37 cellular contexts compared by ENCODE assay signal in the genomic region with DNA sequence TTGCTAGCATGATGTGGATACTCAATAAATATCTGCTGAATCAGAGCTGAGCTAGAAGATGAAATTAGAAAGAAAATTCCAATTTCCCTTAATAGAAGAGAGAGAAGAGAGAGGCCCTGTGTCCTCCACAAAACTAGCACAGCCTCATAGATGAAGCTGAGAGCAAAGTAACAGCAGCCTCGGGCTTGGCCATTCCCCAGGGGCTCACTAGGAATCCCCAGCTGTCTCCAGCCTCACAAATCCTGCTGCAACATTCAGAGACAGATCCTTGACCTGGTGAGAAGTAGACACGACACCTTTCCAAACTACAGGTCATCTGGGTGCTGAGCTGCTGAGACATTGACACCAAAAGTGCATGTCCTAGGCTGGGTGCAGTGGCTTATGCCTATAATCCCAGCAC. TPM values are rescaled to one million over a fixed set of nuclear protein-coding genes. Genes with fewer than 3 reads are reported as not detected.
"Had no signal": no experiment of that assay in that cellular context is flagged by ENCODE, and none has a peak within 500 bp of the region (broad histone marks: within the 10 kb centered on the region; RNA-seq: fewer than 3 reads in every experiment).

No MANE protein-coding gene starts in this region.

- H3K27me3 Mint-ChIP-seq: brain had no signal

- H3K27me3 ChIP-seq: adrenal gland, ascending aorta, cardiac muscle cell had no signal

- H3K27ac Mint-ChIP-seq: activated B cell treated with CpG ODN at 0.5 μM for 24 hours; activated CD4-positive, alpha-beta memory T cell treated with anti-CD3 and anti-CD28 coated beads for 36 hours; activated CD4-positive, alpha-beta T cell treated with anti-CD3 and anti-CD28 coated beads, Interleukin-2, amount 10 ng/mL, durations not matched to agents 24 days and 14 days; activated CD8-positive, alpha-beta T cell treated with anti-CD3 and anti-CD28 coated beads for 36 hours; activated naive CD4-positive, alpha-beta T cell treated with anti-CD3 and anti-CD28 coated beads for 36 hours; activated naive CD4-positive, alpha-beta T cell treated with anti-CD3 and anti-CD28 coated beads, Interleukin-2, amount 50 U/mL, for 72 hours; activated naive CD8-positive, alpha-beta T cell treated with anti-CD3 and anti-CD28 coated beads for 36 hours; activated T-cell treated with anti-CD3 and anti-CD28 coated beads, Interleukin-2, amount 50 U/mL, for 72 hours; activated T-helper 1 cell treated with anti-CD3 and anti-CD28 coated beads, Interleukin-12 subunit alpha, Interleukin-12 subunit beta, Interleukin-2, Interleukin-4 antibody, amounts not matched to agents 30 ng/mL and 10 ng/mL and 1 ng/mL, durations not matched to agents 14 hours and 24 hours and 36 hours; activated T-helper 17 cell treated with anti-CD3 and anti-CD28 coated beads, Interleukin-2, amount 50 U/mL, for 72 hours; brain; T-helper 1 cell treated with Interleukin-12 subunit alpha and Interleukin-12 subunit beta and Interleukin-4 antibody, amounts not matched to agents 30 μg/mL and 1 μg/mL, for 36 hours; T-helper 2 cell treated with Interferon-gamma antibody and Interleukin-4, amounts not matched to agents 5 μg/mL and 100 μg/mL, for 36 hours had no signal

- H3K4me3 Mint-ChIP-seq: activated B cell treated with CpG ODN at 0.5 μM for 24 hours; activated CD4-positive, alpha-beta memory T cell treated with anti-CD3 and anti-CD28 coated beads for 36 hours; activated CD4-positive, alpha-beta T cell treated with anti-CD3 and anti-CD28 coated beads, Interleukin-2, amount 10 ng/mL, durations not matched to agents 24 days and 14 days; activated CD8-positive, alpha-beta T cell treated with anti-CD3 and anti-CD28 coated beads for 36 hours; activated naive CD4-positive, alpha-beta T cell treated with anti-CD3 and anti-CD28 coated beads for 36 hours; activated naive CD8-positive, alpha-beta T cell treated with anti-CD3 and anti-CD28 coated beads for 36 hours; activated T-cell treated with anti-CD3 and anti-CD28 coated beads, Interleukin-2, amount 50 U/mL, for 4 hours; activated T-cell treated with anti-CD3 and anti-CD28 coated beads, Interleukin-2, amount 50 U/mL, for 72 hours; activated T-helper 1 cell treated with anti-CD3 and anti-CD28 coated beads, Interleukin-12 subunit alpha, Interleukin-12 subunit beta, Interleukin-2, Interleukin-4 antibody, amounts not matched to agents 30 ng/mL and 10 ng/mL and 1 ng/mL, durations not matched to agents 14 hours and 24 hours and 36 hours; activated T-helper 17 cell treated with anti-CD3 and anti-CD28 coated beads, Interleukin-2, amount 50 U/mL, for 72 hours; brain; central memory CD8-positive, alpha-beta T cell; T-helper 1 cell treated with Interleukin-12 subunit alpha and Interleukin-12 subunit beta and Interleukin-4 antibody, amounts not matched to agents 30 μg/mL and 1 μg/mL, for 36 hours; T-helper 2 cell treated with Interferon-gamma antibody and Interleukin-4, amounts not matched to agents 5 μg/mL and 100 μg/mL, for 36 hours had no signal

- ATAC-seq: activated CD8-positive, alpha-beta T cell treated with anti-CD3 and anti-CD28 coated beads for 36 hours; activated naive CD4-positive, alpha-beta T cell treated with anti-CD3 and anti-CD28 coated beads, Interleukin-2, amount 50 U/mL, for 72 hours; activated T-cell treated with anti-CD3 and anti-CD28 coated beads, Interleukin-2, amount 50 U/mL, for 4 hours; activated T-cell treated with anti-CD3 and anti-CD28 coated beads, Interleukin-2, amount 50 U/mL, for 72 hours; activated T-helper 17 cell treated with anti-CD3 and anti-CD28 coated beads, Interleukin-2, amount 50 U/mL, for 72 hours had no signal

- H3K36me3 Mint-ChIP-seq: activated CD4-positive, alpha-beta memory T cell treated with anti-CD3 and anti-CD28 coated beads for 36 hours; activated naive CD4-positive, alpha-beta T cell treated with anti-CD3 and anti-CD28 coated beads, Interleukin-2, amount 50 U/mL, for 72 hours; activated naive CD8-positive, alpha-beta T cell treated with anti-CD3 and anti-CD28 coated beads for 36 hours; brain had no signal

- H3K9me3 ChIP-seq: adrenal gland, ascending aorta had no signal

- DNase-seq: activated B cell treated with CpG ODN at 0.5 μM for 24 hours; activated CD4-positive, alpha-beta memory T cell treated with anti-CD3 and anti-CD28 coated beads for 36 hours; activated CD4-positive, alpha-beta T cell treated with anti-CD3 and anti-CD28 coated beads for 4 hours; activated CD4-positive, alpha-beta T cell treated with anti-CD3 and anti-CD28 coated beads, Interleukin-2, amount 10 ng/mL, durations not matched to agents 24 days and 14 days; activated CD4-positive, alpha-beta T cell treated with anti-CD3 and anti-CD28 coated beads, Interleukin-2, amount 50 U/mL, for 1 hour; activated CD4-positive, alpha-beta T cell treated with anti-CD3 and anti-CD28 coated beads, Interleukin-2, amount 50 U/mL, for 4 hours; activated CD4-positive, CD25-positive, alpha-beta regulatory T cell treated with anti-CD3 and anti-CD28 coated beads, Interleukin-2, amount 50 U/mL, for 72 hours; activated CD8-positive, alpha-beta memory T cell treated with anti-CD3 and anti-CD28 coated beads, Interleukin-2, amount 50 U/mL, for 4 hours; activated CD8-positive, alpha-beta T cell treated with anti-CD3 and anti-CD28 coated beads for 36 hours; activated effector memory CD4-positive, alpha-beta T cell treated with anti-CD3 and anti-CD28 coated beads, Interleukin-2, amount 50 U/mL, for 16 hours; activated gamma-delta T cell treated with Interleukin-2 at 50 U/mL for 16 hours; activated naive CD4-positive, alpha-beta T cell; activated naive CD4-positive, alpha-beta T cell treated with anti-CD3 and anti-CD28 coated beads for 36 hours; activated naive CD4-positive, alpha-beta T cell treated with anti-CD3 and anti-CD28 coated beads, Interleukin-2, amount 50 U/mL, for 16 hours; activated naive CD8-positive, alpha-beta T cell treated with anti-CD3 and anti-CD28 coated beads for 36 hours; activated T-cell treated with anti-CD3 and anti-CD28 coated beads for 4 hours; activated T-cell treated with anti-CD3 and anti-CD28 coated beads, Interleukin-2, amount 50 U/mL, for 1 hour; activated T-cell treated with anti-CD3 and anti-CD28 coated beads, Interleukin-2, amount 50 U/mL, for 4 hours; activated T-cell treated with anti-CD3 and anti-CD28 coated beads, Interleukin-2, amount 50 U/mL, for 72 hours; adrenal gland; amniotic stem cell; caudate nucleus; cerebellar nuclear complex; T-helper 1 cell; T-helper 2 cell; T-helper 9 cell had no signal

- H3K4me3 ChIP-seq: adrenal gland, ascending aorta, cardiac muscle cell had no signal

- H3K4me1 Mint-ChIP-seq: activated B cell treated with CpG ODN at 0.5 μM for 24 hours; activated CD4-positive, alpha-beta T cell treated with anti-CD3 and anti-CD28 coated beads, Interleukin-2, amount 10 ng/mL, durations not matched to agents 24 days and 14 days; activated T-helper 17 cell treated with anti-CD3 and anti-CD28 coated beads, Interleukin-2, amount 50 U/mL, for 72 hours; brain; central memory CD8-positive, alpha-beta T cell had no signal

- H3K36me3 ChIP-seq: adrenal gland, ascending aorta, cardiac muscle cell had no signal

- H3K9me3 Mint-ChIP-seq: activated B cell treated with CpG ODN at 0.5 μM for 24 hours; activated CD4-positive, alpha-beta memory T cell treated with anti-CD3 and anti-CD28 coated beads for 36 hours; activated CD4-positive, alpha-beta T cell treated with anti-CD3 and anti-CD28 coated beads, Interleukin-2, amount 10 ng/mL, durations not matched to agents 24 days and 14 days; activated CD8-positive, alpha-beta T cell treated with anti-CD3 and anti-CD28 coated beads for 36 hours; activated naive CD4-positive, alpha-beta T cell treated with anti-CD3 and anti-CD28 coated beads for 36 hours; activated naive CD4-positive, alpha-beta T cell treated with anti-CD3 and anti-CD28 coated beads, Interleukin-2, amount 50 U/mL, for 72 hours; activated naive CD8-positive, alpha-beta T cell treated with anti-CD3 and anti-CD28 coated beads for 36 hours; activated T-cell treated with anti-CD3 and anti-CD28 coated beads, Interleukin-2, amount 50 U/mL, for 4 hours; activated T-cell treated with anti-CD3 and anti-CD28 coated beads, Interleukin-2, amount 50 U/mL, for 72 hours; activated T-helper 1 cell treated with anti-CD3 and anti-CD28 coated beads, Interleukin-12 subunit alpha, Interleukin-12 subunit beta, Interleukin-2, Interleukin-4 antibody, amounts not matched to agents 30 ng/mL and 10 ng/mL and 1 ng/mL, durations not matched to agents 14 hours and 24 hours and 36 hours; activated T-helper 17 cell treated with anti-CD3 and anti-CD28 coated beads, Interleukin-2, amount 50 U/mL, for 72 hours; brain; central memory CD8-positive, alpha-beta T cell; T-helper 1 cell treated with Interleukin-12 subunit alpha and Interleukin-12 subunit beta and Interleukin-4 antibody, amounts not matched to agents 30 μg/mL and 1 μg/mL, for 36 hours; T-helper 2 cell treated with Interferon-gamma antibody and Interleukin-4, amounts not matched to agents 5 μg/mL and 100 μg/mL, for 36 hours had no signal

- H3K27ac ChIP-seq: adrenal gland, ascending aorta, cardiac muscle cell, VCaP had no signal

- H3K4me1 ChIP-seq: ascending aorta had no signal

RNA-seq across cellular contexts. Expression of a gene that starts 26.1 kb away (rescaled TPM):
- total RNA-seq: activated B cell treated with CpG ODN at 0.5 μM for 24 hours; activated CD4-positive, alpha-beta memory T cell treated with anti-CD3 and anti-CD28 coated beads for 36 hours; activated CD4-positive, alpha-beta T cell treated with anti-CD3 and anti-CD28 coated beads, Interleukin-2, amount 10 ng/mL, durations not matched to agents 24 days and 14 days; activated CD8-positive, alpha-beta memory T cell treated with anti-CD3 and anti-CD28 coated beads for 36 hours; activated CD8-positive, alpha-beta T cell treated with anti-CD3 and anti-CD28 coated beads for 36 hours; activated naive CD4-positive, alpha-beta T cell treated with anti-CD3 and anti-CD28 coated beads for 36 hours; activated naive CD4-positive, alpha-beta T cell treated with anti-CD3 and anti-CD28 coated beads, Interleukin-2, amount 50 U/mL, for 72 hours; activated naive CD8-positive, alpha-beta T cell treated with anti-CD3 and anti-CD28 coated beads for 36 hours; activated T-helper 1 cell treated with anti-CD3 and anti-CD28 coated beads, Interleukin-12 subunit alpha, Interleukin-12 subunit beta, Interleukin-2, Interleukin-4 antibody, amounts not matched to agents 30 ng/mL and 10 ng/mL and 1 ng/mL, durations not matched to agents 14 hours and 24 hours and 36 hours had no signal
